Comparison of ENCODE assay signal across 19 cellular contexts in genomic region chr7:22709857-22710256, GRCh38. TPM values are rescaled to one million over a fixed set of nuclear protein-coding genes. Genes with fewer than 3 reads are reported as not detected.
"Had no signal": no experiment of that assay in that cellular context is flagged by ENCODE, and none has a peak within 500 bp of the region (broad histone marks: within the 10 kb centered on the region; RNA-seq: fewer than 3 reads in every experiment).

No MANE protein-coding gene starts in this region.

- H2AFZ ChIP-seq: hepatocyte had no signal

- H3K4me3 Mint-ChIP-seq: activated CD4-positive, alpha-beta memory T cell treated with anti-CD3 and anti-CD28 coated beads for 36 hours; activated naive CD8-positive, alpha-beta T cell; activated T-cell treated with anti-CD3 and anti-CD28 coated beads, Interleukin-2, amount 50 U/mL, for 4 hours; brain; central memory CD8-positive, alpha-beta T cell; nephron; stimulated activated naive CD8-positive, alpha-beta T cell treated with anti-CD3 and anti-CD28 coated beads, Interleukin-15, amount 100 ng/mL, for 72 hours had no signal

- H3K27ac Mint-ChIP-seq: activated CD4-positive, alpha-beta memory T cell treated with anti-CD3 and anti-CD28 coated beads for 36 hours; activated naive CD8-positive, alpha-beta T cell; brain; nephron had no signal

- H3K4me1 Mint-ChIP-seq: brain; central memory CD8-positive, alpha-beta T cell had no signal

- H3K9me3 ChIP-seq: testis had no signal

- H3K4me3 ChIP-seq: hepatocyte, testis had no signal

- H3K9me3 Mint-ChIP-seq: activated CD4-positive, alpha-beta memory T cell treated with anti-CD3 and anti-CD28 coated beads for 36 hours; activated T-cell treated with anti-CD3 and anti-CD28 coated beads, Interleukin-2, amount 50 U/mL, for 4 hours; brain; central memory CD8-positive, alpha-beta T cell; nephron; stimulated activated naive CD8-positive, alpha-beta T cell treated with anti-CD3 and anti-CD28 coated beads, Interleukin-15, amount 100 ng/mL, for 72 hours had no signal

- H3K27me3 Mint-ChIP-seq: activated CD4-positive, alpha-beta memory T cell treated with anti-CD3 and anti-CD28 coated beads for 36 hours; activated naive CD8-positive, alpha-beta T cell; brain had no signal

- H3K4me2 ChIP-seq: hepatocyte had no signal

- H3K27me3 ChIP-seq: hepatocyte, testis had no signal

- DNase-seq: activated CD4-positive, alpha-beta memory T cell treated with anti-CD3 and anti-CD28 coated beads for 36 hours; activated effector memory CD4-positive, alpha-beta T cell treated with anti-CD3 and anti-CD28 coated beads, Interleukin-2, amount 50 U/mL, for 16 hours; activated T-cell treated with anti-CD3 and anti-CD28 coated beads, Interleukin-2, amount 50 U/mL, for 4 hours; amygdala; cortex of kidney; effector memory CD4-positive, alpha-beta T cell; kidney glomerular epithelial cell; stimulated activated CD4-positive, alpha-beta T cell treated with anti-CD3 and anti-CD28 coated beads, Interleukin-2, amount 100 ng/mL, for 48 hours; stimulated activated CD8-positive, alpha-beta memory T cell treated with anti-CD3 and anti-CD28 coated beads, Interleukin-4, amount 100 ng/mL, for 48 hours; stimulated activated naive CD8-positive, alpha-beta T cell treated with anti-CD3 and anti-CD28 coated beads, Interleukin-15, amount 100 ng/mL, for 72 hours; T-helper 2 cell; testis had no signal

- H3K36me3 Mint-ChIP-seq: activated CD4-positive, alpha-beta memory T cell treated with anti-CD3 and anti-CD28 coated beads for 36 hours; activated naive CD8-positive, alpha-beta T cell; brain had no signal

- H3K4me1 ChIP-seq: testis had no signal

- ATAC-seq: activated T-cell treated with anti-CD3 and anti-CD28 coated beads, Interleukin-2, amount 50 U/mL, for 4 hours; stimulated activated naive CD8-positive, alpha-beta T cell treated with anti-CD3 and anti-CD28 coated beads, Interleukin-15, amount 100 ng/mL, for 72 hours had no signal

- H3K27ac ChIP-seq: hepatocyte, testis had no signal

RNA-seq across cellular contexts. Expression of gene IL6, which starts 17.1 kb away (rescaled TPM):
- total RNA-seq: liver, osteocyte, testis had no signal
